In genomic region chr7:35399840-35400239, GRCh38 we compare ENCODE assay signal across 4 cellular contexts.
"Had no signal": no experiment of that assay in that cellular context is flagged by ENCODE, and none has a peak within 500 bp of the region (broad histone marks: within the 10 kb centered on the region; RNA-seq: fewer than 3 reads in every experiment).

No MANE protein-coding gene starts in this region.

- H3K4me2 ChIP-seq: GM23338 had no signal

- H3K4me1 Mint-ChIP-seq: GM23338, H9 had no signal

- DNase-seq: H9, HCEC 1CT, IMR-90 had no signal

- ATAC-seq: GM23338 had no signal

- H3K9me3 Mint-ChIP-seq: GM23338, H9 had no signal

- H2AFZ ChIP-seq: GM23338 had no signal

- H3K4me3 ChIP-seq: GM23338 had no signal

- H3K27ac Mint-ChIP-seq: GM23338, H9 had no signal

- H3K4me3 Mint-ChIP-seq: GM23338, H9 had no signal
